14 cellular contexts compared by ENCODE assay signal in genomic region chr15:41530363-41530956, GRCh38. TPM values are rescaled to one million over a fixed set of nuclear protein-coding genes. Genes with fewer than 3 reads are reported as not detected.
"Had no signal": no experiment of that assay in that cellular context is flagged by ENCODE, and none has a peak within 500 bp of the region (broad histone marks: within the 10 kb centered on the region; RNA-seq: fewer than 3 reads in every experiment).

No MANE protein-coding gene starts in this region.

- H3K27ac Mint-ChIP-seq: activated naive CD8-positive, alpha-beta T cell; activated T-helper 17 cell treated with anti-CD3 and anti-CD28 coated beads, Interleukin-2, amount 50 U/mL, for 72 hours; endodermal cell; naive thymus-derived CD4-positive, alpha-beta T cell had no signal

- H3K27ac ChIP-seq: brain microvascular endothelial cell, tibial artery had no signal

- H3K27me3 Mint-ChIP-seq: activated naive CD8-positive, alpha-beta T cell; activated T-helper 17 cell treated with anti-CD3 and anti-CD28 coated beads, Interleukin-2, amount 50 U/mL, for 72 hours; naive thymus-derived CD4-positive, alpha-beta T cell had no signal

- ATAC-seq: activated T-helper 17 cell treated with anti-CD3 and anti-CD28 coated beads, Interleukin-2, amount 50 U/mL, for 72 hours; esophagus mucosa; naive thymus-derived CD4-positive, alpha-beta T cell had no signal

- DNase-seq: activated CD4-positive, alpha-beta T cell treated with anti-CD3 and anti-CD28 coated beads for 48 hours; activated CD8-positive, alpha-beta memory T cell treated with anti-CD3 and anti-CD28 coated beads for 24 hours; activated T-cell treated with anti-CD3 and anti-CD28 coated beads for 4 hours; brain microvascular endothelial cell; endodermal cell; hippocampal formation; naive thymus-derived CD4-positive, alpha-beta T cell; retina; stimulated activated CD4-positive, alpha-beta T cell treated with anti-CD3 and anti-CD28 coated beads, Interleukin-4, amount 100 ng/mL, for 4 hours; tibial artery had no signal

- H3K4me3 Mint-ChIP-seq: activated naive CD8-positive, alpha-beta T cell; activated T-helper 17 cell treated with anti-CD3 and anti-CD28 coated beads, Interleukin-2, amount 50 U/mL, for 72 hours; endodermal cell; naive thymus-derived CD4-positive, alpha-beta T cell had no signal

- H3K4me1 Mint-ChIP-seq: activated T-helper 17 cell treated with anti-CD3 and anti-CD28 coated beads, Interleukin-2, amount 50 U/mL, for 72 hours; endodermal cell had no signal

- H3K9me3 Mint-ChIP-seq: activated T-helper 17 cell treated with anti-CD3 and anti-CD28 coated beads, Interleukin-2, amount 50 U/mL, for 72 hours; endodermal cell; naive thymus-derived CD4-positive, alpha-beta T cell had no signal

RNA-seq across cellular contexts. Expression of gene ITPKA, which starts 36.8 kb away (rescaled TPM):
- total RNA-seq: skeletal muscle tissue had no signal
